13 cellular contexts compared by ENCODE assay signal in genomic region chr19:58395979-58396627, GRCh38. TPM values are rescaled to one million over a fixed set of nuclear protein-coding genes. Genes with fewer than 3 reads are reported as not detected.
A peak's percentile ranks its signal among the peaks of the same experiment; 100 is the strongest.
DNase-seq lines count a peak whose midpoint lies in the region; ATAC-seq lines count a peak whose summit lies in the region.
"Had no signal": no experiment of that assay in that cellular context is flagged by ENCODE, and none has a peak within 500 bp of the region (broad histone marks: within the 10 kb centered on the region; RNA-seq: fewer than 3 reads in every experiment).

No MANE protein-coding gene starts in this region.

- H3K4me3 Mint-ChIP-seq in activated T-cell treated with anti-CD3 and anti-CD28 coated beads, Interleukin-2, amount 50 U/mL, for 24 hours, result no peak overlapping the region
- H3K4me3 Mint-ChIP-seq in T-helper 17 cell, result peak overlapping the region; percentile 21

- H3K27me3 Mint-ChIP-seq in activated T-cell treated with anti-CD3 and anti-CD28 coated beads, Interleukin-2, amount 50 U/mL, for 24 hours, result peaks cover 13% of the 10 kb centered on the region
- H3K27me3 Mint-ChIP-seq in T-helper 17 cell, result peaks cover 8% of the 10 kb centered on the region

- H3K27me3 ChIP-seq in iPS-15b (ENCODE audit: control insufficient read depth, insufficient read depth, low read length), result peaks cover 20% of the 10 kb centered on the region

- H3K4me3 ChIP-seq in iPS-15b (ENCODE audit: low read depth, low read length), result peak overlapping the region; percentile 45

- peak; percentile 62 for DNase-seq in activated T-cell treated with anti-CD3 and anti-CD28 coated beads, Interleukin-2, amount 50 U/mL, for 24 hours
- no peak for DNase-seq in activated T-cell treated with anti-CD3 and anti-CD28 coated beads, Interleukin-2, amount 50 U/mL, for 1 hour
- DNase-seq in T-helper 17 cell, result no peak
- peak; percentile 57 for DNase-seq in stimulated activated CD8-positive, alpha-beta memory T cell treated with anti-CD3 and anti-CD28 coated beads, Interleukin-4, amount 100 ng/mL, for 48 hours
- no peak for DNase-seq in kidney glomerular epithelial cell (lab: John Stamatoyannopoulos, UW)
- no peak for DNase-seq in dermis blood vessel endothelial cell
- DNase-seq: amniotic stem cell, erythroblast, GF-D8, NCI-H524 had no signal

- H3K9me3 ChIP-seq in T-helper 17 cell (ENCODE audit: control insufficient read depth, low read length, poor library complexity, severe bottlenecking), result no peaks in the 10 kb centered on the region
- no peaks in the 10 kb centered on the region for H3K9me3 ChIP-seq in iPS-15b (ENCODE audit: control insufficient read depth, insufficient read depth, low read length)

- ATAC-seq in T-helper 17 cell (no peak), HG02678 (IDR thresholded peaks at IDR 0.05; ENCODE audit: unreplicated experiment) (no peak)

- H3K4me1 Mint-ChIP-seq in activated T-cell treated with anti-CD3 and anti-CD28 coated beads, Interleukin-2, amount 50 U/mL, for 24 hours (ENCODE audit: low read depth), result peaks cover 36% of the 10 kb centered on the region
- peaks cover 12% of the 10 kb centered on the region for H3K4me1 Mint-ChIP-seq in T-helper 17 cell

- H3K36me3 Mint-ChIP-seq in activated T-cell treated with anti-CD3 and anti-CD28 coated beads, Interleukin-2, amount 50 U/mL, for 24 hours (ENCODE audit: low read depth), result peaks cover 49% of the 10 kb centered on the region
- H3K36me3 Mint-ChIP-seq in T-helper 17 cell (ENCODE audit: low read depth), result peaks cover 12% of the 10 kb centered on the region

- H3K4me1 ChIP-seq in iPS-15b (ENCODE audit: control insufficient read depth, insufficient read depth, low read length), result peaks cover 2% of the 10 kb centered on the region

- no peaks in the 10 kb centered on the region for H3K9me3 Mint-ChIP-seq in activated T-cell treated with anti-CD3 and anti-CD28 coated beads, Interleukin-2, amount 50 U/mL, for 24 hours

- peaks cover 35% of the 10 kb centered on the region for H3K36me3 ChIP-seq in iPS-15b (ENCODE audit: control insufficient read depth, insufficient read depth, low read length)

- peak overlapping the region; percentile 9 for H3K27ac Mint-ChIP-seq in activated T-cell treated with anti-CD3 and anti-CD28 coated beads, Interleukin-2, amount 50 U/mL, for 24 hours
- H3K27ac Mint-ChIP-seq in T-helper 17 cell, result no peak overlapping the region

- H3K9ac ChIP-seq in iPS-15b (ENCODE audit: low read depth, low read length), result peak overlapping the region; percentile 65

RNA-seq across cellular contexts. Expression of gene RNF225, which starts 0.6 kb away (rescaled TPM):
- total RNA-seq in T-helper 17 cell, result not detected
- total RNA-seq in dermis blood vessel endothelial cell, result not detected in 2 replicates
- total RNA-seq: posterior vena cava had no signal

RNA-seq across cellular contexts. Expression of gene RPS5, which starts 9.0 kb away (rescaled TPM):
- total RNA-seq in T-helper 17 cell (1,000 to 10,000 TPM; 1,065 to 1,239 TPM), dermis blood vessel endothelial cell (1,348 and 2,550 TPM in 2 replicates)

RNA-seq across cellular contexts. Expression of gene ZNF584, which starts 12.3 kb away (rescaled TPM):
- total RNA-seq in T-helper 17 cell (1 to 10 TPM; 3.0 to 5.4 TPM), dermis blood vessel endothelial cell (8.2 and 12.0 TPM in 2 replicates)

RNA-seq across cellular contexts. Expression of gene ZNF837, which starts 15.3 kb away (rescaled TPM):
- 1 to 10 TPM; 1.2 to 1.6 TPM for total RNA-seq in T-helper 17 cell
- total RNA-seq in dermis blood vessel endothelial cell, result 3.5 and 4.1 TPM in 2 replicates

RNA-seq across cellular contexts. Expression of gene ZNF497, which starts 33.6 kb away (rescaled TPM):
- total RNA-seq in T-helper 17 cell (1 to 10 TPM in 1 of 2 donors, under 1 TPM in 1; 0.55 to 1.6 TPM), dermis blood vessel endothelial cell (1.3 and 2.9 TPM in 2 replicates)

Comparison
In these comparisons a context has a peak if more than half of its experiments do, and no peak if none do; other contexts are left out.
1. DNase-seq: peak in activated T-cell treated with anti-CD3 and anti-CD28 coated beads, Interleukin-2, amount 50 U/mL, for 24 hours (single experiment) and stimulated activated CD8-positive, alpha-beta memory T cell treated with anti-CD3 and anti-CD28 coated beads, Interleukin-4, amount 100 ng/mL, for 48 hours (single experiment); none in activated T-cell treated with anti-CD3 and anti-CD28 coated beads, Interleukin-2, amount 50 U/mL, for 1 hour (single experiment), T-helper 17 cell (0 of 3), kidney glomerular epithelial cell (single experiment) and dermis blood vessel endothelial cell (single experiment).